23 cellular contexts compared by ENCODE assay signal in genomic region chr11:76524461-76524860, GRCh38.
DNase-seq lines count a peak whose midpoint lies in the region; ATAC-seq and TF ChIP-seq lines count a peak whose summit lies in the region.
"Had no signal": no experiment of that assay in that cellular context is flagged by ENCODE, and none has a peak within 500 bp of the region (broad histone marks: within the 10 kb centered on the region; RNA-seq: fewer than 3 reads in every experiment).

No MANE protein-coding gene starts in this region.

- no TSS peak for BruUV-seq in PC-3 (replicated peaks; lab: Mats Ljungman, UMichigan)
- no TSS peak for BruUV-seq in mammary epithelial cell (replicated peaks; lab: Mats Ljungman, UMichigan)

- ATAC-seq in activated CD4-positive, CD25-positive, alpha-beta regulatory T cell treated with anti-CD3 and anti-CD28 coated beads, Interleukin-2, amount 50 U/mL, for 24 hours = peak; percentile 32 to 41
- ATAC-seq in PC-3 = peak; percentile 74
- no peak for ATAC-seq in HG03045 (IDR thresholded peaks at IDR 0.05; ENCODE audit: unreplicated experiment)
- ATAC-seq: activated CD4-positive, alpha-beta T cell treated with anti-CD3 and anti-CD28 coated beads for 36 hours; activated CD8-positive, alpha-beta memory T cell treated with anti-CD3 and anti-CD28 coated beads, Interleukin-2, amount 10 ng/mL, durations not matched to agents 7 days and 5 days had no signal

- H3K27ac ChIP-seq in PC-3 (ENCODE audit: low read length) = peak overlapping the region; percentile 95
- H3K27ac ChIP-seq in mammary epithelial cell (ENCODE audit: insufficient read depth, low read depth, low read length) = no peak overlapping the region
- H3K27ac ChIP-seq: gastrocnemius medialis, HL-60, left lung, PC-9, upper lobe of left lung had no signal

- 68% methylated on average over 4 of the region's 4 CpGs for WGBS in mammary epithelial cell (ENCODE audit: low coverage, missing lambda C conversion rate)

- H3K27me3 ChIP-seq in PC-3 (ENCODE audit: low read length) (no peaks in the 10 kb centered on the region), mammary epithelial cell (ENCODE audit: insufficient read depth, low read length) (no peaks in the 10 kb centered on the region)
- H3K27me3 ChIP-seq: gastrocnemius medialis, left lung, upper lobe of left lung had no signal

- POLR2A ChIA-PET in PC-3 (lab: Charles Lee; ENCODE audit: unreplicated experiment) = interaction anchor here (0.6 to 0.7 kb wide), 2 partner anchors 15 to 542 kb away, joined by 3 to 4 read pairs; partner anchors contain the start of gene CAPN5

- peak overlapping the region; percentile 75 for H3K4me2 ChIP-seq in PC-3 (ENCODE audit: low read length)
- no peak overlapping the region for H3K4me2 ChIP-seq in mammary epithelial cell (ENCODE audit: insufficient read depth, low read depth, low read length)
- H3K4me2 ChIP-seq: PC-9 had no signal

- H3F3A ChIP-seq in PC-3 (ENCODE audit: low read length, unreplicated experiment) = no peaks in the 10 kb centered on the region

- H4K20me1 ChIP-seq in PC-3 (ENCODE audit: low read length) = no peaks in the 10 kb centered on the region
- H4K20me1 ChIP-seq in mammary epithelial cell (ENCODE audit: insufficient read depth, low read length) = no peaks in the 10 kb centered on the region

- dilution Hi-C loops in mammary epithelial cell (cut with HindIII; ENCODE audit: low sequenced_read_pairs) = no loop called here

- H3K79me2 ChIP-seq in PC-3 (ENCODE audit: low read length) (no peaks in the 10 kb centered on the region), mammary epithelial cell (ENCODE audit: insufficient read depth, low read length) (no peaks in the 10 kb centered on the region)

- no peaks in the 10 kb centered on the region for H3K9me3 ChIP-seq in PC-3 (ENCODE audit: low read length)
- no peaks in the 10 kb centered on the region for H3K9me3 ChIP-seq in mammary epithelial cell (replicated peaks; ENCODE audit: insufficient read depth, low read length)
- H3K9me3 ChIP-seq: gastrocnemius medialis, left lung, upper lobe of left lung had no signal

- H2AFZ ChIP-seq in PC-3 (ENCODE audit: low read length) (no peak overlapping the region), mammary epithelial cell (ENCODE audit: low read depth, low read length) (no peak overlapping the region)
- H2AFZ ChIP-seq: PC-9 had no signal

- no peaks in the 10 kb centered on the region for H3K9me2 ChIP-seq in PC-3 (replicated peaks; ENCODE audit: low read length)

- CTCF ChIA-PET in PC-3 (lab: Charles Lee) (interaction anchor here (0.6 kb wide), 1 partner anchor 206 kb away, joined by 3 read pairs; no protein-coding TSS in a partner anchor), mammary epithelial cell (lab: Charles Lee; ENCODE audit: low non-redundant PET) (no interaction called here)

- intact Hi-C loops in PC-3 (cut with micrococcal nuclease) = no loop called here
- intact Hi-C loops in mammary epithelial cell (cut with micrococcal nuclease) = no loop called here

- no peak for TF ChIP-seq CTCF in PC-3 (conservative IDR thresholded peaks at IDR 0.05; ENCODE audit: low read depth, low read length)
- TF ChIP-seq CTCF in mammary epithelial cell (conservative IDR thresholded peaks at IDR 0.05 in 1 of 2, IDR thresholded peaks at IDR 0.05 in 1 of 2; ENCODE audit: extremely low read depth in 1 of 2, insufficient read depth in 1 of 2, low read depth in 1 of 2, low read length in 2 of 2) = no peak

- no peak for DNase-seq in activated CD4-positive, CD25-positive, alpha-beta regulatory T cell treated with anti-CD3 and anti-CD28 coated beads, Interleukin-2, amount 50 U/mL, for 72 hours
- DNase-seq in PC-3 (peak; percentile 84), mammary epithelial cell (peak; percentile 62), 8988T (no peak), NCI-H146 treated with DMSO at 0.1 percent for 48 hours (lab: John Stamatoyannopoulos, UW; ENCODE audit: unreplicated experiment) (no peak), NCI-H82 (lab: John Stamatoyannopoulos, UW) (no peak)
- DNase-seq: ACHN; activated CD4-positive, alpha-beta T cell treated with anti-CD3 and anti-CD28 coated beads for 36 hours; activated CD8-positive, alpha-beta memory T cell treated with anti-CD3 and anti-CD28 coated beads, Interleukin-2, amount 10 ng/mL, durations not matched to agents 7 days and 5 days; activated naive CD8-positive, alpha-beta T cell treated with anti-CD3 and anti-CD28 coated beads for 36 hours; C1 segment of cervical spinal cord; gastrocnemius medialis; KG1; left lung; NCI-H1105; NCI-H2107; NCI-H526 treated with DMSO at 0.1 percent for 48 hours; stimulated activated CD4-positive, alpha-beta T cell treated with anti-CD3 and anti-CD28 coated beads, Interleukin-4, amount 100 ng/mL, for 4 hours had no signal

- H3K36me3 ChIP-seq in PC-3 (ENCODE audit: low read depth, low read length) (peaks cover 46% of the 10 kb centered on the region), mammary epithelial cell (ENCODE audit: insufficient read depth, low read length) (peaks cover 11% of the 10 kb centered on the region)

- in situ Hi-C loops in mammary epithelial cell (cut with MboI; ENCODE audit: low sequenced_read_pairs in 2 of 2) = no loop called here

- H3K4me1 ChIP-seq in PC-3 (ENCODE audit: insufficient read depth, low read length) (peaks cover 42% of the 10 kb centered on the region), mammary epithelial cell (ENCODE audit: insufficient read depth, low read length) (peaks cover 8% of the 10 kb centered on the region)
- H3K4me1 ChIP-seq: left lung had no signal

- H3K9ac ChIP-seq in PC-3 (ENCODE audit: low read length) (peak overlapping the region; percentile 74), mammary epithelial cell (ENCODE audit: insufficient read depth, low read length) (no peak overlapping the region)

- H3K4me3 ChIP-seq in PC-3 (ENCODE audit: low read length) (peak overlapping the region; percentile 35; the same call in 1 of the 2 replicates), mammary epithelial cell (replicated peaks in 1 of 3; ENCODE audit: insufficient read depth in 1 of 3, low read depth in 2 of 3, low read length in 3 of 3) (no peak overlapping the region)
- H3K4me3 ChIP-seq: gastrocnemius medialis, left lung, PC-9, upper lobe of left lung had no signal

Comparison
In these comparisons a context has a peak if more than half of its experiments do, and no peak if none do; other contexts are left out.
1. DNase-seq: peak in PC-3 (single experiment) and mammary epithelial cell (single experiment); none in activated CD4-positive, CD25-positive, alpha-beta regulatory T cell treated with anti-CD3 and anti-CD28 coated beads, Interleukin-2, amount 50 U/mL, for 72 hours (single experiment), 8988T (single experiment), NCI-H146 treated with DMSO at 0.1 percent for 48 hours (single experiment) and NCI-H82 (single experiment).